Comparison of ENCODE assay signal across 14 cellular contexts in genomic region chr5:139684350-139684880, GRCh38. TPM values are rescaled to one million over a fixed set of nuclear protein-coding genes. Genes with fewer than 3 reads are reported as not detected.
DNase-seq lines count a peak whose midpoint lies in the region; ATAC-seq, FAIRE-seq and TF ChIP-seq lines count a peak whose summit lies in the region.
"Had no signal": no experiment of that assay in that cellular context is flagged by ENCODE, and none has a peak within 500 bp of the region (broad histone marks: within the 10 kb centered on the region; RNA-seq: fewer than 3 reads in every experiment).

No MANE protein-coding gene starts in this region.

- H3K79me2 ChIP-seq in DND-41 (ENCODE audit: insufficient read depth, low read length) (peaks cover 9% of the 10 kb centered on the region), OCI-LY7 (ENCODE audit: insufficient read depth, low read depth, low read length) (no peaks in the 10 kb centered on the region)

- peaks cover 49% of the 10 kb centered on the region for H3K4me1 Mint-ChIP-seq in endodermal cell
- H3K4me1 Mint-ChIP-seq in nephron progenitor cell, result peaks cover 87% of the 10 kb centered on the region

- no peak for FAIRE-seq in pancreas (lab: Jason Lieb, UNC)

- WGBS in endodermal cell (ENCODE audit: insufficient coverage in 1 of 2, insufficient read length in 1 of 2), 2 experiments, result 87 to 94% methylated on average over 5 to 7 of the region's 7 CpGs
- 54 to 72% methylated on average over 7 of the region's 7 CpGs for WGBS in pancreas, 2 donors

- H3K27me3 ChIP-seq in DND-41 (ENCODE audit: insufficient read depth, low read length, poor library complexity), result no peaks in the 10 kb centered on the region
- H3K27me3 ChIP-seq in endodermal cell (ENCODE audit: control insufficient read depth, insufficient read depth, low read length, poor library complexity, severe bottlenecking), result no peaks in the 10 kb centered on the region
- H3K27me3 ChIP-seq in pancreas, result no peaks in the 10 kb centered on the region

- DNase-seq in DND-41 (no peak), OCI-LY7 (ENCODE audit: low spot score) (no peak), endodermal cell (no peak), pancreas (peak in 2 of 6 donors; percentile 23 to 57), COLO829 (ENCODE audit: low spot score) (no peak), nephron progenitor cell (no peak)
- DNase-seq: activated CD4-positive, alpha-beta T cell treated with anti-CD3 and anti-CD28 coated beads for 1 hour; NCI-H2029 treated with DMSO at 0.1 percent for 48 hours; NK-92 treated with Interleukin-12 subunit alpha and Interleukin-12 subunit beta, amount 100 ng/mL, for 24 hours had no signal

- no peak overlapping the region for H3K27ac Mint-ChIP-seq in endodermal cell
- H3K27ac Mint-ChIP-seq in nephron progenitor cell, result no peak overlapping the region

- TF ChIP-seq CTCF in DND-41 (IDR thresholded peaks at IDR 0.05; ENCODE audit: borderline replicate concordance, extremely low read depth, low read length, poor library complexity, severe bottlenecking) (no peak), OCI-LY7 (conservative IDR thresholded peaks at IDR 0.05; ENCODE audit: low read length) (no peak), endodermal cell (conservative IDR thresholded peaks at IDR 0.05) (no peak), pancreas (IDR thresholded peaks at IDR 0.05) (no peak), nephron progenitor cell (IDR thresholded peaks at IDR 0.05) (no peak)

- H4K20me1 ChIP-seq in DND-41 (ENCODE audit: insufficient read depth, low read length), result peaks cover 6% of the 10 kb centered on the region
- H4K20me1 ChIP-seq in OCI-LY7 (ENCODE audit: insufficient read depth, low read length), result no peaks in the 10 kb centered on the region

- H2AFZ ChIP-seq in DND-41 (ENCODE audit: low read depth, low read length) (no peak overlapping the region), OCI-LY7 (ENCODE audit: low read length) (no peak overlapping the region)

- peaks cover 47% of the 10 kb centered on the region for H3K4me1 ChIP-seq in DND-41 (ENCODE audit: insufficient read depth, low read length)
- peaks cover 64% of the 10 kb centered on the region for H3K4me1 ChIP-seq in OCI-LY7 (ENCODE audit: insufficient read depth, low read length, poor library complexity, severe bottlenecking)
- H3K4me1 ChIP-seq in endodermal cell (ENCODE audit: control insufficient read depth, insufficient read depth, low read length), result peaks cover 9% of the 10 kb centered on the region
- H3K4me1 ChIP-seq in pancreas, result peaks cover 43 to 54% (median 46%) of the 10 kb centered on the region in 3 donors

- H3K9me2 ChIP-seq in OCI-LY7 (ENCODE audit: insufficient read depth, low read length), result no peaks in the 10 kb centered on the region

- intact Hi-C loops in OCI-LY7 (cut with micrococcal nuclease; ENCODE audit: unreplicated experiment), result no loop called here
- intact Hi-C loops in pancreas (cut with DNase I), result loop anchor here in 1 of 3 donors (10.0 kb wide), 1 partner anchor 50 kb away; no protein-coding TSS in a partner anchor

- H3K9ac ChIP-seq in DND-41 (ENCODE audit: low read depth, low read length) (no peak overlapping the region), endodermal cell (ENCODE audit: extremely low read depth, low read length, poor library complexity, severe bottlenecking) (no peak overlapping the region)
- H3K9ac ChIP-seq: KMS-11 had no signal

- no peaks in the 10 kb centered on the region for H3K9me3 Mint-ChIP-seq in endodermal cell
- H3K9me3 Mint-ChIP-seq in nephron progenitor cell, result no peaks in the 10 kb centered on the region

- ATAC-seq in DND-41 (ENCODE audit: insufficient read depth, low read depth) (peak; percentile 45), pancreas (no peak), GM18909 (IDR thresholded peaks at IDR 0.05; ENCODE audit: poor library complexity, unreplicated experiment) (no peak), HG03457 (IDR thresholded peaks at IDR 0.05; ENCODE audit: unreplicated experiment) (no peak)
- ATAC-seq: SK-N-SH treated with all-trans-retinoic acid at 6 μM for 48 hours had no signal

- H3K9me3 ChIP-seq in DND-41 (ENCODE audit: insufficient read depth, low read length, severe bottlenecking), result no peaks in the 10 kb centered on the region
- H3K9me3 ChIP-seq in OCI-LY7 (ENCODE audit: low read length), result no peaks in the 10 kb centered on the region
- no peaks in the 10 kb centered on the region for H3K9me3 ChIP-seq in endodermal cell (ENCODE audit: control insufficient read depth, low read length)
- H3K9me3 ChIP-seq in pancreas, result no peaks in the 10 kb centered on the region

- H3K27me3 Mint-ChIP-seq in endodermal cell (ENCODE audit: insufficient read depth), result no peaks in the 10 kb centered on the region
- no peaks in the 10 kb centered on the region for H3K27me3 Mint-ChIP-seq in nephron progenitor cell (ENCODE audit: low read depth, poor library complexity)

- CTCF ChIA-PET in OCI-LY7 (lab: Charles Lee; ENCODE audit: unreplicated experiment), result interaction anchor here (1.1 to 1.4 kb wide), 2 partner anchors 10 to 26 kb away, joined by 3 to 4 read pairs; no protein-coding TSS in a partner anchor

- H3K36me3 Mint-ChIP-seq in endodermal cell (ENCODE audit: low read depth) (peaks cover 43% of the 10 kb centered on the region), nephron progenitor cell (ENCODE audit: low read depth) (peaks cover 53% of the 10 kb centered on the region)

- H3K27ac ChIP-seq in DND-41 (ENCODE audit: low read length) (peak overlapping the region; percentile 35), OCI-LY7 (ENCODE audit: low read depth, low read length, poor library complexity, severe bottlenecking) (peak overlapping the region; percentile 90), endodermal cell (ENCODE audit: low read depth, low read length) (peak overlapping the region; percentile 27), pancreas (peak overlapping the region; percentile 30 to 73 (median 66))
- H3K27ac ChIP-seq: epithelial cell of prostate, KMS-11 had no signal

- no peak overlapping the region for H3K4me3 ChIP-seq in DND-41 (ENCODE audit: low read depth in 1 of 2, low read length in 2 of 2)
- peak overlapping the region; percentile 10 for H3K4me3 ChIP-seq in OCI-LY7 (ENCODE audit: low read depth, low read length, poor library complexity, severe bottlenecking)
- no peak overlapping the region for H3K4me3 ChIP-seq in endodermal cell (ENCODE audit: low read length)
- no peak overlapping the region for H3K4me3 ChIP-seq in pancreas

- no peak overlapping the region for H3K4me2 ChIP-seq in DND-41 (ENCODE audit: insufficient read depth, low read length)
- H3K4me2 ChIP-seq in OCI-LY7 (ENCODE audit: low read length), result peak overlapping the region; percentile 74
- H3K4me2 ChIP-seq: KMS-11 had no signal

- POLR2A ChIA-PET in OCI-LY7 (lab: Charles Lee), result interaction anchor here (0.6 to 2.3 kb wide), 6 partner anchors 9 to 227 kb away, joined by 3 to 8 read pairs (median 4); no protein-coding TSS in a partner anchor

- H3K4me3 Mint-ChIP-seq in endodermal cell (no peak overlapping the region), nephron progenitor cell (no peak overlapping the region)

- BruUV-seq in OCI-LY7 (replicated peaks; lab: Mats Ljungman, UMichigan), result no TSS peak

- H3K36me3 ChIP-seq in DND-41 (ENCODE audit: insufficient read depth, low read length) (peaks cover 47% of the 10 kb centered on the region), OCI-LY7 (ENCODE audit: insufficient read depth, low read length) (peaks cover 49% of the 10 kb centered on the region), endodermal cell (ENCODE audit: control insufficient read depth, insufficient read depth, low read length) (no peaks in the 10 kb centered on the region), pancreas (peaks cover 0 to 47% (median 24%) of the 10 kb centered on the region in 3 donors)

RNA-seq across cellular contexts. Expression of gene CXXC5, which starts 36.3 kb away (rescaled TPM):
- 108 and 113 TPM in 2 replicates for total RNA-seq in OCI-LY7 (2014; rRNA removed; shearing (Covaris generic))
- 26.7 and 30.4 TPM in 2 replicates for total RNA-seq in OCI-LY7 (2022)
- total RNA-seq in endodermal cell, result 10 to 100 TPM; 50.5 to 67.9 TPM
- 107 TPM for polyA plus RNA-seq in endodermal cell (2013, experiment 1 of 2)
- 113 TPM for polyA plus RNA-seq in endodermal cell (2013, experiment 2 of 2)
- total RNA-seq in pancreas, result 10 to 100 TPM; 39.5 to 70.5 (median 45.4) TPM
- polyA plus RNA-seq in pancreas, result 10 to 100 TPM; 33.0 to 36.4 TPM

Comparison
In these comparisons a context has a peak if more than half of its experiments do, and no peak if none do; other contexts are left out.
1. H3K27ac ChIP-seq: peak in every context shown above with its lines; median percentile 90 in OCI-LY7; 66 in pancreas; 35 in DND-41; 27 in endodermal cell.